ENCODE assay signal across 9 cellular contexts in the genomic region with DNA sequence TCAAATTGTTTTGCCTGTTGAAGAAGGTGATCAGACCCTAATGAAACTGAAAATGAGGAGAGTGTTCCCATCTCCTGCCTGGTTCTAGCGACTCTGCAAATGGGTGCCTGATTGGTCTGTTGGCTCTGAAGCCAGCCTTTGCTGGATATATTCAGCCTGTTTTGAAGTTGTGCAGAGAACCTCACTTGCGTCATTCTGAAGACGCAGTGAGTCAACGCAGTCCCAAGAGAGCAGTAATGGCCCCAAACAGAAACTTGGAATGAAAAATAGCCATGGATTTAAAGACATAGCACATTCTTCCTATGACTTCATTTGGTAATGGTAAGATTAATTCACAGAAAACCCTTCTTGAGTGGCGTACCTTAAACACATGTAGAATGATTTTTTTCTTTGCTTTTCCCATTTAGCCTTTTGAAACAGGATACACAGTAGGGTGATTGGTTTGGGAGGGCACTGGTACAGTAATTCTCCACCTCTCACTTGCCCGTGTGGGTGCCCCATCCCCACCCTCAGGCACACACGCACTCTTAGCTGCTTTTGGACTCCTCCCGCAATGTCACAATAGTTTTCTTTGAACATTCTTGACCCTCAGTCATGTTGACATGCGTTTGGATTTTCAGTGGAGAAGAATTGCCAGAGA. TPM values are rescaled to one million over a fixed set of nuclear protein-coding genes. Genes with fewer than 3 reads are reported as not detected.
DNase-seq lines count a peak whose midpoint lies in the region; ATAC-seq and TF ChIP-seq lines count a peak whose summit lies in the region.
"Had no signal": no experiment of that assay in that cellular context is flagged by ENCODE, and none has a peak within 500 bp of the region (broad histone marks: within the 10 kb centered on the region; RNA-seq: fewer than 3 reads in every experiment).

No MANE protein-coding gene starts in this region.

- CTCF ChIA-PET in HEK293T (lab: Yijun Ruan, JAX): no interaction called here
- CTCF ChIA-PET in activated CD8-positive, alpha-beta memory T cell treated with anti-CD3 and anti-CD28 coated beads, Interleukin-2, amount 10 ng/mL, durations not matched to agents 7 days and 5 days (lab: Charles Lee): no interaction called here

- no peaks in the 10 kb centered on the region for H3K27me3 Mint-ChIP-seq in activated CD8-positive, alpha-beta memory T cell treated with anti-CD3 and anti-CD28 coated beads, Interleukin-2, amount 10 ng/mL, durations not matched to agents 7 days and 5 days

- H3K27ac Mint-ChIP-seq in activated CD8-positive, alpha-beta memory T cell treated with anti-CD3 and anti-CD28 coated beads, Interleukin-2, amount 10 ng/mL, durations not matched to agents 7 days and 5 days: no peak overlapping the region

- peaks cover under 1% of the 10 kb centered on the region for H3K9me3 Mint-ChIP-seq in activated CD8-positive, alpha-beta memory T cell treated with anti-CD3 and anti-CD28 coated beads, Interleukin-2, amount 10 ng/mL, durations not matched to agents 7 days and 5 days (ENCODE audit: low read depth)

- H3K4me1 Mint-ChIP-seq in activated CD8-positive, alpha-beta memory T cell treated with anti-CD3 and anti-CD28 coated beads, Interleukin-2, amount 10 ng/mL, durations not matched to agents 7 days and 5 days: no peaks in the 10 kb centered on the region

- POLR2A ChIA-PET in HEK293T (lab: Yijun Ruan, JAX): interaction anchor here (1.5 to 1.9 kb wide), 3 partner anchors 10 to 64 kb away, joined by 3 to 4 read pairs (median 4); a partner anchor contains a TSS

- no peak for TF ChIP-seq CTCF in GM10266 (IDR thresholded peaks at IDR 0.05; ENCODE audit: control insufficient read depth, insufficient read depth, low read depth, missing control alignments)

- DNase-seq in HEK293T (ENCODE audit: extremely low spot score) (peak; percentile 71), iris pigment epithelial cell (ENCODE audit: low read depth) (peak; percentile 97), DMS53 (lab: John Stamatoyannopoulos, UW) (no peak), GM10266 (ENCODE audit: extremely low spot score) (no peak)
- DNase-seq in activated CD8-positive, alpha-beta memory T cell treated with anti-CD3 and anti-CD28 coated beads, Interleukin-2, amount 10 ng/mL, durations not matched to agents 7 days and 5 days: no peak

- H3K27ac ChIP-seq in angular gyrus (ENCODE audit: low read depth, low read length) (peak overlapping the region; percentile 52), temporal lobe (ENCODE audit: low read depth, low read length) (peak overlapping the region; percentile 65)
- H3K27ac ChIP-seq: VCaP had no signal

- no peak overlapping the region for H3K4me3 Mint-ChIP-seq in activated CD8-positive, alpha-beta memory T cell treated with anti-CD3 and anti-CD28 coated beads, Interleukin-2, amount 10 ng/mL, durations not matched to agents 7 days and 5 days

- H3K36me3 Mint-ChIP-seq in activated CD8-positive, alpha-beta memory T cell treated with anti-CD3 and anti-CD28 coated beads, Interleukin-2, amount 10 ng/mL, durations not matched to agents 7 days and 5 days: no peaks in the 10 kb centered on the region

- no peak for ATAC-seq in activated CD8-positive, alpha-beta memory T cell treated with anti-CD3 and anti-CD28 coated beads, Interleukin-2, amount 10 ng/mL, durations not matched to agents 7 days and 5 days
- ATAC-seq in HG02970 (IDR thresholded peaks at IDR 0.05; ENCODE audit: low FRiP score, unreplicated experiment): no peak

TF ChIP-seq in HEK293T, 16 proteins besides CTCF, POLR2A, EP300 and RAD21:
- no peak for TF ChIP-seq HDGF (IDR thresholded peaks at IDR 0.05; ENCODE audit: borderline replicate concordance)
- TF ChIP-seq FOXM1 (IDR thresholded peaks at IDR 0.05; ENCODE audit: borderline replicate concordance): peak; percentile 63; the same call in 1 of the 2 replicates
- no peak for TF ChIP-seq ARNT (IDR thresholded peaks at IDR 0.05)
- TF ChIP-seq ZNF384 (IDR thresholded peaks at IDR 0.05): no peak
- no peak for TF ChIP-seq BHLHE40 (IDR thresholded peaks at IDR 0.05; ENCODE audit: borderline replicate concordance)
- peak; percentile 73 for TF ChIP-seq CTBP1 (IDR thresholded peaks at IDR 0.05; ENCODE audit: borderline replicate concordance)
- TF ChIP-seq FOXA1 (IDR thresholded peaks at IDR 0.05): no peak
- TF ChIP-seq LEF1 (IDR thresholded peaks at IDR 0.05; ENCODE audit: borderline replicate concordance): no peak
- no peak for TF ChIP-seq SUZ12 (IDR thresholded peaks at IDR 0.05)
- no peak for TF ChIP-seq SP1 (IDR thresholded peaks at IDR 0.05)
- TF ChIP-seq, protein P1, sequence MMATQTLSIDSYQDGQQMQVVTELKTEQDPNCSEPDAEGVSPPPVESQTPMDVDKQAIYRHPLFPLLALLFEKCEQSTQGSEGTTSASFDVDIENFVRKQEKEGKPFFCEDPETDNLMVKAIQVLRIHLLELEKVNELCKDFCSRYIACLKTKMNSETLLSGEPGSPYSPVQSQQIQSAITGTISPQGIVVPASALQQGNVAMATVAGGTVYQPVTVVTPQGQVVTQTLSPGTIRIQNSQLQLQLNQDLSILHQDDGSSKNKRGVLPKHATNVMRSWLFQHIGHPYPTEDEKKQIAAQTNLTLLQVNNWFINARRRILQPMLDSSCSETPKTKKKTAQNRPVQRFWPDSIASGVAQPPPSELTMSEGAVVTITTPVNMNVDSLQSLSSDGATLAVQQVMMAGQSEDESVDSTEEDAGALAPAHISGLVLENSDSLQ (IDR thresholded peaks at IDR 0.05): peak; percentile 89

RNA-seq across cellular contexts. Expression of a gene that starts 54.1 kb away (rescaled TPM):
- total RNA-seq in temporal lobe: 30.5 TPM
- 10 to 100 TPM; 34.0 to 36.2 TPM for total RNA-seq in activated CD8-positive, alpha-beta memory T cell treated with anti-CD3 and anti-CD28 coated beads, Interleukin-2, amount 10 ng/mL, durations not matched to agents 7 days and 5 days

Comparison
In these comparisons a context has a peak if more than half of its experiments do, and no peak if none do; other contexts are left out.
1. DNase-seq: peak in HEK293T (single experiment) and iris pigment epithelial cell (single experiment); none in activated CD8-positive, alpha-beta memory T cell treated with anti-CD3 and anti-CD28 coated beads, Interleukin-2, amount 10 ng/mL, durations not matched to agents 7 days and 5 days (single experiment), DMS53 (single experiment) and GM10266 (single experiment).